In genomic region chr4:30716158-30716557, GRCh38 we compare ENCODE assay signal across 9 cellular contexts. TPM values are rescaled to one million over a fixed set of nuclear protein-coding genes. Genes with fewer than 3 reads are reported as not detected.
DNase-seq lines count a peak whose midpoint lies in the region; TF ChIP-seq lines count a peak whose summit lies in the region.
"Had no signal": no experiment of that assay in that cellular context is flagged by ENCODE, and none has a peak within 500 bp of the region (broad histone marks: within the 10 kb centered on the region; RNA-seq: fewer than 3 reads in every experiment).

No MANE protein-coding gene starts in this region.

- CTCF ChIA-PET in HEK293T (lab: Yijun Ruan, JAX): interaction anchor here (0.7 kb wide), 1 partner anchor 234 kb away, joined by 4 read pairs; no protein-coding TSS in a partner anchor

- peaks cover 49% of the 10 kb centered on the region for H3K27me3 Mint-ChIP-seq in T-helper 2 cell treated with Interferon-gamma antibody and Interleukin-4, amounts not matched to agents 5 μg/mL and 100 μg/mL, for 36 hours (ENCODE audit: low read depth)

- peak in 1 of 3 donors; percentile 18 for TF ChIP-seq CTCF in breast epithelium (IDR thresholded peaks at IDR 0.05)

- peaks cover 0 to 9% of the 10 kb centered on the region in 2 donors for H3K27me3 ChIP-seq in breast epithelium
- H3K27me3 ChIP-seq in effector memory CD4-positive, alpha-beta T cell (replicated peaks; ENCODE audit: control insufficient read depth, insufficient read depth, low read length, poor library complexity, severe bottlenecking): peaks cover 16% of the 10 kb centered on the region

- intact Hi-C loops in breast epithelium (cut with DNase I; ENCODE audit: low total_unique reads): no loop called here

- H3K9me3 ChIP-seq in breast epithelium (no peaks in the 10 kb centered on the region), mesodermal cell (ENCODE audit: control insufficient read depth, low read length) (no peaks in the 10 kb centered on the region)
- no peaks in the 10 kb centered on the region for H3K9me3 ChIP-seq in effector memory CD4-positive, alpha-beta T cell (ENCODE audit: control insufficient read depth, low read length)

- no peak for DNase-seq in T-helper 2 cell treated with Interferon-gamma antibody and Interleukin-4, amounts not matched to agents 5 μg/mL and 100 μg/mL, for 36 hours (ENCODE audit: low spot score)
- no peak for DNase-seq in T-helper 2 cell
- DNase-seq in NCI-H146 treated with DMSO at 0.1 percent for 48 hours (lab: John Stamatoyannopoulos, UW; ENCODE audit: unreplicated experiment): peak; percentile 53
- no peak for DNase-seq in breast epithelium (ENCODE audit: low spot score in 2 of 2)
- DNase-seq in HEK293T (ENCODE audit: extremely low spot score): no peak
- DNase-seq in effector memory CD4-positive, alpha-beta T cell: no peak
- no peak for DNase-seq in anterior cingulate cortex (lab: John Stamatoyannopoulos, UW)

- H3K36me3 ChIP-seq in breast epithelium (no peaks in the 10 kb centered on the region), mesodermal cell (ENCODE audit: control insufficient read depth, insufficient read depth, low read length) (no peaks in the 10 kb centered on the region)
- H3K36me3 ChIP-seq in effector memory CD4-positive, alpha-beta T cell (ENCODE audit: control insufficient read depth, insufficient read depth, low read length): no peaks in the 10 kb centered on the region

- no peak overlapping the region for H3K27ac Mint-ChIP-seq in T-helper 2 cell treated with Interferon-gamma antibody and Interleukin-4, amounts not matched to agents 5 μg/mL and 100 μg/mL, for 36 hours
- H3K27ac Mint-ChIP-seq: dendritic cell treated with granulocyte-macrophage colony-stimulating factor and Interleukin-4, amounts not matched to agents 40 ng/mL and 50 ng/mL, for 4 days had no signal

- H3K9me3 Mint-ChIP-seq in T-helper 2 cell treated with Interferon-gamma antibody and Interleukin-4, amounts not matched to agents 5 μg/mL and 100 μg/mL, for 36 hours: no peaks in the 10 kb centered on the region

- H3K4me1 Mint-ChIP-seq in T-helper 2 cell treated with Interferon-gamma antibody and Interleukin-4, amounts not matched to agents 5 μg/mL and 100 μg/mL, for 36 hours (ENCODE audit: low read depth): peaks cover 16% of the 10 kb centered on the region

- peaks cover 2% of the 10 kb centered on the region for H3K36me3 Mint-ChIP-seq in T-helper 2 cell treated with Interferon-gamma antibody and Interleukin-4, amounts not matched to agents 5 μg/mL and 100 μg/mL, for 36 hours (ENCODE audit: low read depth)

- peak overlapping the region in 2 of 3 donors; percentile 53 to 61 for H3K4me3 ChIP-seq in breast epithelium
- peak overlapping the region; percentile 41 for H3K4me3 ChIP-seq in mesodermal cell (ENCODE audit: extremely low read depth, insufficient read depth, low read length, poor library complexity, severe bottlenecking)
- no peak overlapping the region for H3K4me3 ChIP-seq in effector memory CD4-positive, alpha-beta T cell (ENCODE audit: insufficient read depth, low read depth, low read length, poor library complexity, severe bottlenecking)

- POLR2A ChIA-PET in HEK293T (lab: Yijun Ruan, JAX): no interaction called here

- peak overlapping the region; percentile 70 for H3K4me3 Mint-ChIP-seq in T-helper 2 cell treated with Interferon-gamma antibody and Interleukin-4, amounts not matched to agents 5 μg/mL and 100 μg/mL, for 36 hours

- H3K27ac ChIP-seq in breast epithelium (no peak overlapping the region), mesodermal cell (ENCODE audit: low read depth, low read length, severe bottlenecking) (peak overlapping the region; percentile 87)
- no peak overlapping the region for H3K27ac ChIP-seq in effector memory CD4-positive, alpha-beta T cell (ENCODE audit: insufficient read depth, low read length, poor library complexity, severe bottlenecking)

- H3K4me1 ChIP-seq in breast epithelium (no peaks in the 10 kb centered on the region), mesodermal cell (ENCODE audit: control insufficient read depth, insufficient read depth, low read length, poor library complexity, severe bottlenecking) (no peaks in the 10 kb centered on the region)
- H3K4me1 ChIP-seq in effector memory CD4-positive, alpha-beta T cell (ENCODE audit: control insufficient read depth, insufficient read depth, low read length, poor library complexity, severe bottlenecking): peaks cover 3% of the 10 kb centered on the region

- WGBS in mesodermal cell (ENCODE audit: insufficient coverage in 2 of 2), 2 experiments: 0 to 18% methylated on average over 1 to 2 of the region's 6 CpGs

- no peak for TF ChIP-seq POLR2A in breast epithelium (IDR thresholded peaks at IDR 0.05)

TF ChIP-seq in HEK293T, 16 proteins besides CTCF, POLR2A, EP300 and RAD21:
- TF ChIP-seq NFRKB (IDR thresholded peaks at IDR 0.05) (no peak), SP1 (IDR thresholded peaks at IDR 0.05) (no peak)

RNA-seq across cellular contexts. Expression of gene PCDH7, which starts 4.0 kb away (rescaled TPM):
- total RNA-seq in breast epithelium: 10 to 100 TPM in 2 of 3 donors, 1 to 10 TPM in 1; 6.1 to 30.9 (median 14.4) TPM
- 46.1 TPM for polyA plus RNA-seq in mesodermal cell (2013, experiment 1 of 2)
- 39.3 TPM for polyA plus RNA-seq in mesodermal cell (2013, experiment 2 of 2)
